19 cellular contexts compared by ENCODE assay signal in genomic region chr3:51190199-51190598, GRCh38.
"Had no signal": no experiment of that assay in that cellular context is flagged by ENCODE, and none has a peak within 500 bp of the region (broad histone marks: within the 10 kb centered on the region; RNA-seq: fewer than 3 reads in every experiment).

No MANE protein-coding gene starts in this region.

- DNase-seq: caudate nucleus; cerebellar nuclear complex; cortex of kidney; dorsolateral prefrontal cortex; effector CD4-positive, alpha-beta T cell; hippocampal formation; left colon; mesenchymal stem cell; midbrain; natural killer cell; pancreas; retina; stimulated activated CD4-positive, alpha-beta T cell treated with anti-CD3 and anti-CD28 coated beads, Interleukin-2, amount 100 ng/mL, for 24 hours; stimulated activated CD4-positive, alpha-beta T cell treated with anti-CD3 and anti-CD28 coated beads, Interleukin-4, amount 100 ng/mL, for 24 hours; stimulated activated naive CD4-positive, alpha-beta T cell treated with Interleukin-2 at 50 U/mL for 16 hours; stomach; thyroid gland had no signal

- H3K36me3 ChIP-seq: neutrophil, pancreas, stomach, thyroid gland had no signal

- H3K4me3 ChIP-seq: dorsolateral prefrontal cortex, pancreas, stomach, thyroid gland had no signal

- H3K4me1 ChIP-seq: pancreas, stomach, thyroid gland had no signal

- ATAC-seq: left colon, pancreas, sciatic nerve had no signal

- H3K27me3 ChIP-seq: dorsolateral prefrontal cortex, neutrophil, pancreas, stomach, thyroid gland had no signal

- H3K9me3 ChIP-seq: neutrophil, pancreas, thyroid gland had no signal

- H3K27ac ChIP-seq: dorsolateral prefrontal cortex, neutrophil, pancreas, stomach, thyroid gland had no signal
